ENCODE assay signal across 19 cellular contexts in the genomic region with DNA sequence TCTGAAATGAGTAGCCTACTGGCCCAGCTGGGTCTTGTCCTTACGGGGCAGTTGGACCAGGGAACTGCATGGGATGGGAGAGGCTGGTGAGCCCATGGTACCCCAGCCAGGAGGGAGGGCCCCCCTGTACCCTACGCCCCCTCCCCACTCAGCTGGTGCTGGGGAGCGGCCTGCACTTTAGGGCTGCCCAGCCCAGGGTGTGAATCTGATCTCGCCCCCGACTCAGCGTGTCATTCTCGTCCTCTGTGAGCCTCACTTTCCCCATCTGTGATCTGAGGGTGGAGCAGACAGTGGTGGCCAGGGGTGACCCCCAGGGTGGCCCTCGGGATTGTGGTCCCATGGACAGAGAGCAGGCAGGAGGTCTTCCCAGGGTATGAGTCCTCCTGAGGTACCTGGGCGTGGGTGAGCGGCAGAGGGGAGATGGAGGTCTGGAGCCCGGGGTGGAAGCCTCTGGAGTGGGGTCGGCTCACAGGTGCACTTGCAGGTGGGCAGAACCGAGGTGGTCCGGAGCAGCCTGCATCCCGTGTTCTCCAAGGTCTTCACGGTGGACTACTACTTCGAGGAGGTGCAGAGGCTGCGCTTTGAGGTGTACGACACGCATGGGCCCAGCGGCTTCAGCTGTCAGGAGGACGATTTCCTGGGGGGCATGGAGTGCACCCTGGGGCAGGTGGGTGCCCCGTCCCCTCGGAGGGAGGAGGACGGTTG. TPM values are rescaled to one million over a fixed set of nuclear protein-coding genes. Genes with fewer than 3 reads are reported as not detected.
DNase-seq lines count a peak whose midpoint lies in the region; ATAC-seq and TF ChIP-seq lines count a peak whose summit lies in the region.
"Had no signal": no experiment of that assay in that cellular context is flagged by ENCODE, and none has a peak within 500 bp of the region (broad histone marks: within the 10 kb centered on the region; RNA-seq: fewer than 3 reads in every experiment).

No MANE protein-coding gene starts in this region.

- peak overlapping the region; percentile 13 for H3K4me3 Mint-ChIP-seq in activated T-cell treated with anti-CD3 and anti-CD28 coated beads, Interleukin-2, amount 50 U/mL, for 4 hours
- H3K4me3 Mint-ChIP-seq in brain (peak overlapping the region in 4 of 5 experiments; percentile 45 to 68 (median 50)), osteocyte (ENCODE audit: unreplicated experiment) (peak overlapping the region; percentile 58)
- H3K4me3 Mint-ChIP-seq: HFFc6 had no signal

- no peaks in the 10 kb centered on the region for H3K36me3 Mint-ChIP-seq in activated T-cell treated with anti-CD3 and anti-CD28 coated beads, Interleukin-2, amount 50 U/mL, for 4 hours (ENCODE audit: insufficient read depth)
- peaks cover 4% of the 10 kb centered on the region for H3K36me3 Mint-ChIP-seq in brain
- no peaks in the 10 kb centered on the region for H3K36me3 Mint-ChIP-seq in osteocyte (ENCODE audit: unreplicated experiment)

- no peak for ATAC-seq in activated T-cell treated with anti-CD3 and anti-CD28 coated beads, Interleukin-2, amount 50 U/mL, for 4 hours
- no peak for ATAC-seq in HG03432 (IDR thresholded peaks at IDR 0.05; ENCODE audit: unreplicated experiment)
- ATAC-seq: Panc1 had no signal

- DNase-seq in activated T-cell treated with anti-CD3 and anti-CD28 coated beads, Interleukin-2, amount 50 U/mL, for 4 hours, result no peak
- DNase-seq in activated T-cell treated with anti-CD3 and anti-CD28 coated beads, Interleukin-2, amount 50 U/mL, for 1 hour, result no peak
- no peak for DNase-seq in HFF-Myc (ENCODE audit: extremely low read depth, low read depth)
- DNase-seq in osteocyte (ENCODE audit: extremely low spot score, unreplicated experiment), result no peak
- DNase-seq in AML-193 (lab: John Stamatoyannopoulos, UW), result no peak
- no peak for DNase-seq in COLO668 (lab: John Stamatoyannopoulos, UW; ENCODE audit: unreplicated experiment)
- DNase-seq: activated effector memory CD4-positive, alpha-beta T cell treated with anti-CD3 and anti-CD28 coated beads, Interleukin-2, amount 50 U/mL, for 16 hours; cortex of kidney; HFFc6; mammary epithelial cell; NCI-H2029; NCI-H526 treated with DMSO at 0.1 percent for 48 hours; substantia nigra had no signal

- H3K9me3 Mint-ChIP-seq in activated T-cell treated with anti-CD3 and anti-CD28 coated beads, Interleukin-2, amount 50 U/mL, for 4 hours, result no peaks in the 10 kb centered on the region
- H3K9me3 Mint-ChIP-seq in brain (peaks cover 0 to 8% (median 0%) of the 10 kb centered on the region in 5 experiments), osteocyte (ENCODE audit: unreplicated experiment) (no peaks in the 10 kb centered on the region)
- H3K9me3 Mint-ChIP-seq: HFFc6, nephron had no signal

- H3K4me1 Mint-ChIP-seq in activated T-cell treated with anti-CD3 and anti-CD28 coated beads, Interleukin-2, amount 50 U/mL, for 4 hours (ENCODE audit: low read depth), result peaks cover 10% of the 10 kb centered on the region
- H3K4me1 Mint-ChIP-seq in brain (peaks cover 4% of the 10 kb centered on the region), osteocyte (ENCODE audit: unreplicated experiment) (peaks cover 16% of the 10 kb centered on the region)

- peak overlapping the region; percentile 77 for H3K4me3 ChIP-seq in HFF-Myc (replicated peaks; ENCODE audit: low read depth, low read length)
- H3K4me3 ChIP-seq: vagina had no signal

- peaks cover 7% of the 10 kb centered on the region for H3K27me3 Mint-ChIP-seq in activated T-cell treated with anti-CD3 and anti-CD28 coated beads, Interleukin-2, amount 50 U/mL, for 4 hours (ENCODE audit: low read depth)
- peaks cover 49% of the 10 kb centered on the region for H3K27me3 Mint-ChIP-seq in brain
- H3K27me3 Mint-ChIP-seq in osteocyte (ENCODE audit: unreplicated experiment), result no peaks in the 10 kb centered on the region

- H3K27ac Mint-ChIP-seq in brain, result no peak overlapping the region
- H3K27ac Mint-ChIP-seq in osteocyte (ENCODE audit: unreplicated experiment), result no peak overlapping the region
- H3K27ac Mint-ChIP-seq: HFFc6, nephron had no signal

- TF ChIP-seq CTCF in HFF-Myc (IDR thresholded peaks at IDR 0.05; ENCODE audit: low read depth, low read length, missing control alignments), result no peak
- TF ChIP-seq CTCF in brain (conservative IDR thresholded peaks at IDR 0.05), result no peak
- TF ChIP-seq CTCF in osteocyte (IDR thresholded peaks at IDR 0.05), result no peak

RNA-seq across cellular contexts. Expression of a gene that starts 1.6 kb away (rescaled TPM):
- 10 to 100 TPM; 18.0 to 19.5 (median 19.1) TPM for total RNA-seq in activated T-cell treated with anti-CD3 and anti-CD28 coated beads, Interleukin-2, amount 50 U/mL, for 4 hours
- polyA plus RNA-seq in brain (ENCODE audit: insufficient read depth, low read depth, low replicate concordance), result 3.7 TPM
- 19.7 and 23.6 TPM in 2 replicates for total RNA-seq in osteocyte

RNA-seq across cellular contexts. Expression of a gene that starts 16.7 kb away (rescaled TPM):
- 1,000 to 10,000 TPM; 3,320 to 3,425 (median 3,389) TPM for total RNA-seq in activated T-cell treated with anti-CD3 and anti-CD28 coated beads, Interleukin-2, amount 50 U/mL, for 4 hours
- polyA plus RNA-seq in brain (ENCODE audit: insufficient read depth, low read depth, low replicate concordance), result 5,084 TPM
- total RNA-seq in osteocyte, result 1,759 and 1,785 TPM in 2 replicates

RNA-seq across cellular contexts. Expression of a gene that starts 36.2 kb away (rescaled TPM):
- total RNA-seq in activated T-cell treated with anti-CD3 and anti-CD28 coated beads, Interleukin-2, amount 50 U/mL, for 4 hours, result not detected
- 0.59 TPM for polyA plus RNA-seq in brain (ENCODE audit: insufficient read depth, low read depth, low replicate concordance)
- not detected in 2 replicates for total RNA-seq in osteocyte
- total RNA-seq: aorta, HFFc6, mammary epithelial cell, vagina had no signal
- polyA plus RNA-seq: mammary epithelial cell had no signal
